ENCODE assay signal across 1 cellular context in the genomic region with DNA sequence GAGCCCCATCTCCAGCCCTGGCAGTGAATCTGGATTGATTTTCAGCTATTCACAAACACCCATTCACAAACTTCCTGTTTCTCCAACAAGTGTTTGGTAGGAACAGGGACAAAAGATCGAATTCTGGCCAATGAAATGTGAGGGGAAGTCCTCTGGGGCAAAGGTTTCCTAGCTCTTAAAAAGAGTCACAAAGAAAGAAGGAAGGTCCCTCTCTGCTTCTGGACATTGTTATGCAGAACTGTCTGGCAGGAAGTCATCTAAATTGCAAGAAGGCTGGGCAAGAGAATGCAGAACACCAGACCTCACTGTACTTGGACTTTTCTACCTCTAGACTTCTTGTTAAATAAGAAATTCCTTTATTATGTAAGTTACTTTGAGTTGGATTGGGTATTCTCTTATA.
TF ChIP-seq lines count a peak whose summit lies in the region.

No MANE protein-coding gene starts in this region.

TF ChIP-seq in GM23338, 12 proteins besides CTCF, POLR2A, EP300 and RAD21:
- TF ChIP-seq, protein P1, sequence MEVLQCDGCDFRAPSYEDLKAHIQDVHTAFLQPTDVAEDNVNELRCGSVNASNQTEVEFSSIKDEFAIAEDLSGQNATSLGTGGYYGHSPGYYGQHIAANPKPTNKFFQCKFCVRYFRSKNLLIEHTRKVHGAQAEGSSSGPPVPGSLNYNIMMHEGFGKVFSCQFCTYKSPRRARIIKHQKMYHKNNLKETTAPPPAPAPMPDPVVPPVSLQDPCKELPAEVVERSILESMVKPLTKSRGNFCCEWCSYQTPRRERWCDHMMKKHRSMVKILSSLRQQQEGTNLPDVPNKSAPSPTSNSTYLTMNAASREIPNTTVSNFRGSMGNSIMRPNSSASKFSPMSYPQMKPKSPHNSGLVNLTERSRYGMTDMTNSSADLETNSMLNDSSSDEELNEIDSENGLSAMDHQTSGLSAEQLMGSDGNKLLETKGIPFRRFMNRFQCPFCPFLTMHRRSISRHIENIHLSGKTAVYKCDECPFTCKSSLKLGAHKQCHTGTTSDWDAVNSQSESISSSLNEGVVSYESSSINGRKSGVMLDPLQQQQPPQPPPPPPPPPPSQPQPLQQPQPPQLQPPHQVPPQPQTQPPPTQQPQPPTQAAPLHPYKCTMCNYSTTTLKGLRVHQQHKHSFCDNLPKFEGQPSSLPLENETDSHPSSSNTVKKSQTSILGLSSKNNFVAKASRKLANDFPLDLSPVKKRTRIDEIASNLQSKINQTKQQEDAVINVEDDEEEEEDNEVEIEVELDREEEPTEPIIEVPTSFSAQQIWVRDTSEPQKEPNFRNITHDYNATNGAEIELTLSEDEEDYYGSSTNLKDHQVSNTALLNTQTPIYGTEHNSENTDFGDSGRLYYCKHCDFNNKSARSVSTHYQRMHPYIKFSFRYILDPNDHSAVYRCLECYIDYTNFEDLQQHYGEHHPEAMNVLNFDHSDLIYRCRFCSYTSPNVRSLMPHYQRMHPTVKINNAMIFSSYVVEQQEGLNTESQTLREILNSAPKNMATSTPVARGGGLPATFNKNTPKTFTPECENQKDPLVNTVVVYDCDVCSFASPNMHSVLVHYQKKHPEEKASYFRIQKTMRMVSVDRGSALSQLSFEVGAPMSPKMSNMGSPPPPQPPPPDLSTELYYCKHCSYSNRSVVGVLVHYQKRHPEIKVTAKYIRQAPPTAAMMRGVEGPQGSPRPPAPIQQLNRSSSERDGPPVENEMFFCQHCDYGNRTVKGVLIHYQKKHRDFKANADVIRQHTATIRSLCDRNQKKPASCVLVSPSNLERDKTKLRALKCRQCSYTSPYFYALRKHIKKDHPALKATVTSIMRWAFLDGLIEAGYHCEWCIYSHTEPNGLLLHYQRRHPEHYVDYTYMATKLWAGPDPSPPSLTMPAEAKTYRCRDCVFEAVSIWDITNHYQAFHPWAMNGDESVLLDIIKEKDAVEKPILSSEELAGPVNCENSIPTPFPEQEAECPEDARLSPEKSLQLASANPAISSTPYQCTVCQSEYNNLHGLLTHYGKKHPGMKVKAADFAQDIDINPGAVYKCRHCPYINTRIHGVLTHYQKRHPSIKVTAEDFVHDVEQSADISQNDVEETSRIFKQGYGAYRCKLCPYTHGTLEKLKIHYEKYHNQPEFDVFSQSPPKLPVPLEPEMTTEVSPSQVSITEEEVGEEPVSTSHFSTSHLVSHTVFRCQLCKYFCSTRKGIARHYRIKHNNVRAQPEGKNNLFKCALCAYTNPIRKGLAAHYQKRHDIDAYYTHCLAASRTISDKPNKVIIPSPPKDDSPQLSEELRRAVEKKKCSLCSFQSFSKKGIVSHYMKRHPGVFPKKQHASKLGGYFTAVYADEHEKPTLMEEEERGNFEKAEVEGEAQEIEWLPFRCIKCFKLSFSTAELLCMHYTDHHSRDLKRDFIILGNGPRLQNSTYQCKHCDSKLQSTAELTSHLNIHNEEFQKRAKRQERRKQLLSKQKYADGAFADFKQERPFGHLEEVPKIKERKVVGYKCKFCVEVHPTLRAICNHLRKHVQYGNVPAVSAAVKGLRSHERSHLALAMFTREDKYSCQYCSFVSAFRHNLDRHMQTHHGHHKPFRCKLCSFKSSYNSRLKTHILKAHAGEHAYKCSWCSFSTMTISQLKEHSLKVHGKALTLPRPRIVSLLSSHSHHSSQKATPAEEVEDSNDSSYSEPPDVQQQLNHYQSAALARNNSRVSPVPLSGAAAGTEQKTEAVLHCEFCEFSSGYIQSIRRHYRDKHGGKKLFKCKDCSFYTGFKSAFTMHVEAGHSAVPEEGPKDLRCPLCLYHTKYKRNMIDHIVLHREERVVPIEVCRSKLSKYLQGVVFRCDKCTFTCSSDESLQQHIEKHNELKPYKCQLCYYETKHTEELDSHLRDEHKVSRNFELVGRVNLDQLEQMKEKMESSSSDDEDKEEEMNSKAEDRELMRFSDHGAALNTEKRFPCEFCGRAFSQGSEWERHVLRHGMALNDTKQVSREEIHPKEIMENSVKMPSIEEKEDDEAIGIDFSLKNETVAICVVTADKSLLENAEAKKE (CRISPR knock-in tag; IDR thresholded peaks at IDR 0.05) = peak; percentile 71; the same call in 1 of the 2 replicates
- TF ChIP-seq ETS1 (IDR thresholded peaks at IDR 0.05) = no peak
